ENCODE assay signal across 27 cellular contexts in the genomic region with DNA sequence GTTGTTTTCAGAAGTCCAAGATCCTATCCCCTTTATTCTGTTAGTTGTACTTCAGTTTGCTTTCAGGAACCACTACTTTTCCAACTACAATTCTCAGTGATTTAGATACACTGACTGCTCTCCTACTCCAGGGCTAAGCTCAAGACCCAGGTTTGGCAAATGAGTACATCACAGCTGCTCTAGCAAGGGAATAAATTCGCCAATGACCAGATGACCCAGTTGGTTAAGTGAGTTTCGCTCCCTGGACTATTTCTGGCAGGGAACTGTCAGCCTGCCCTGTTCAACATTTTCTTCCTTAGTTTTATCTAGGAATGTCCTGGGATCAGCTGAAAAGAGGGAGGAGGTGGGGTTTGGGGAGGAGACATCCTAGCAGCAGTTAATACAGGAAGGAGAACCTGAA.
"Had no signal": no experiment of that assay in that cellular context is flagged by ENCODE, and none has a peak within 500 bp of the region (broad histone marks: within the 10 kb centered on the region; RNA-seq: fewer than 3 reads in every experiment).

No MANE protein-coding gene starts in this region.

- H3K9ac ChIP-seq: SK-N-SH had no signal

- H3K27me3 ChIP-seq: ascending aorta, body of pancreas, Peyer's patch, SJCRH30 had no signal

- H3K36me3 Mint-ChIP-seq: activated naive CD4-positive, alpha-beta T cell treated with anti-CD3 and anti-CD28 coated beads, Interleukin-2, amount 50 U/mL, for 24 hours had no signal

- H3K4me3 Mint-ChIP-seq: activated CD4-positive, alpha-beta memory T cell treated with anti-CD3 and anti-CD28 coated beads, Interleukin-2, amount 10 ng/mL, durations not matched to agents 7 days and 5 days; activated CD4-positive, alpha-beta T cell treated with anti-CD3 and anti-CD28 coated beads, Interleukin-2, amount 10 ng/mL, durations not matched to agents 7 days and 5 days; activated naive CD4-positive, alpha-beta T cell treated with anti-CD3 and anti-CD28 coated beads, Interleukin-2, amount 50 U/mL, for 24 hours; activated T-cell treated with anti-CD3 and anti-CD28 coated beads, Interleukin-2, amount 50 U/mL, for 72 hours; T-helper 2 cell treated with Interferon-gamma antibody and Interleukin-4, amounts not matched to agents 5 μg/mL and 100 μg/mL, for 36 hours had no signal

- H3K9me3 Mint-ChIP-seq: activated CD4-positive, alpha-beta memory T cell treated with anti-CD3 and anti-CD28 coated beads, Interleukin-2, amount 10 ng/mL, durations not matched to agents 7 days and 5 days; activated CD4-positive, alpha-beta T cell treated with anti-CD3 and anti-CD28 coated beads, Interleukin-2, amount 10 ng/mL, durations not matched to agents 7 days and 5 days; activated naive CD4-positive, alpha-beta T cell treated with anti-CD3 and anti-CD28 coated beads, Interleukin-2, amount 50 U/mL, for 24 hours; activated T-cell treated with anti-CD3 and anti-CD28 coated beads, Interleukin-2, amount 50 U/mL, for 72 hours; activated T-helper 2 cell treated with anti-CD3 and anti-CD28 coated beads, Interferon-gamma antibody, Interleukin-2, Interleukin-4, amounts not matched to agents 10 μg/mL and 5 μg/mL and 100 μg/mL, durations not matched to agents 14 hours and 24 hours and 36 hours; T-helper 2 cell treated with Interferon-gamma antibody and Interleukin-4, amounts not matched to agents 5 μg/mL and 100 μg/mL, for 36 hours had no signal

- H3K27me3 Mint-ChIP-seq: activated naive CD4-positive, alpha-beta T cell treated with anti-CD3 and anti-CD28 coated beads, Interleukin-2, amount 50 U/mL, for 24 hours had no signal

- H3K27ac ChIP-seq: ascending aorta, body of pancreas, Peyer's patch, RWPE1, SJCRH30 had no signal

- H3K9me3 ChIP-seq: ascending aorta, body of pancreas, Peyer's patch, SJCRH30, SK-N-SH had no signal

- ATAC-seq: activated CD4-positive, CD25-positive, alpha-beta regulatory T cell treated with anti-CD3 and anti-CD28 coated beads, Interleukin-2, amount 50 U/mL, for 24 hours; activated T-cell treated with anti-CD3 and anti-CD28 coated beads, Interleukin-2, amount 50 U/mL, for 72 hours; body of pancreas; K562 had no signal

- H3K4me1 ChIP-seq: Peyer's patch had no signal

- DNase-seq: activated CD4-positive, alpha-beta memory T cell treated with anti-CD3 and anti-CD28 coated beads, Interleukin-2, amount 10 ng/mL, durations not matched to agents 7 days and 5 days; activated CD4-positive, alpha-beta T cell treated with anti-CD3 and anti-CD28 coated beads, Interleukin-2, amount 10 ng/mL, durations not matched to agents 7 days and 5 days; activated gamma-delta T cell treated with Interleukin-2 at 50 U/mL for 16 hours; activated T-cell treated with anti-CD3 and anti-CD28 coated beads for 4 hours; activated T-cell treated with anti-CD3 and anti-CD28 coated beads, Interleukin-2, amount 50 U/mL, for 72 hours; amniotic stem cell; body of pancreas; Karpas-422; MM.1S; NCI-H1105; NCI-H1436; NCI-H187; NCI-H2081; NCI-H446; NCI-H524; Peyer's patch; Right ventricle myocardium superior; SJCRH30; SK-N-SH; T-helper 1 cell had no signal

- H3K27ac Mint-ChIP-seq: activated CD4-positive, alpha-beta memory T cell treated with anti-CD3 and anti-CD28 coated beads, Interleukin-2, amount 10 ng/mL, durations not matched to agents 7 days and 5 days; activated CD4-positive, alpha-beta T cell treated with anti-CD3 and anti-CD28 coated beads, Interleukin-2, amount 10 ng/mL, durations not matched to agents 7 days and 5 days; activated naive CD4-positive, alpha-beta T cell treated with anti-CD3 and anti-CD28 coated beads, Interleukin-2, amount 50 U/mL, for 24 hours; activated T-cell treated with anti-CD3 and anti-CD28 coated beads, Interleukin-2, amount 50 U/mL, for 72 hours; activated T-helper 2 cell treated with anti-CD3 and anti-CD28 coated beads, Interferon-gamma antibody, Interleukin-2, Interleukin-4, amounts not matched to agents 10 μg/mL and 5 μg/mL and 100 μg/mL, durations not matched to agents 14 hours and 24 hours and 36 hours had no signal

- H3K36me3 ChIP-seq: ascending aorta, Peyer's patch, SJCRH30 had no signal

- H3K4me3 ChIP-seq: ascending aorta, body of pancreas, K562, Peyer's patch, SJCRH30 had no signal
